ENCODE assay signal across 16 cellular contexts in genomic region chr2:188949046-188949818, GRCh38. TPM values are rescaled to one million over a fixed set of nuclear protein-coding genes. Genes with fewer than 3 reads are reported as not detected.
"Had no signal": no experiment of that assay in that cellular context is flagged by ENCODE, and none has a peak within 500 bp of the region (broad histone marks: within the 10 kb centered on the region; RNA-seq: fewer than 3 reads in every experiment).

No MANE protein-coding gene starts in this region.

- H3K27me3 ChIP-seq: dorsolateral prefrontal cortex, heart left ventricle, right atrium auricular region, suprapubic skin, tibial artery, upper lobe of right lung had no signal

- H3K4me3 Mint-ChIP-seq: naive thymus-derived CD8-positive, alpha-beta T cell had no signal

- H3K4me1 Mint-ChIP-seq: naive thymus-derived CD8-positive, alpha-beta T cell had no signal

- ATAC-seq: heart left ventricle; left lobe of liver; mucosa of descending colon; naive thymus-derived CD8-positive, alpha-beta T cell; stimulated activated naive CD8-positive, alpha-beta T cell treated with anti-CD3 and anti-CD28 coated beads, Interleukin-15, Interleukin-2, amounts not matched to agents 100 U/mL and 50 U/mL, for 24 hours; upper lobe of right lung had no signal

- H3K4me3 ChIP-seq: dorsolateral prefrontal cortex, heart left ventricle, mucosa of descending colon, right atrium auricular region, suprapubic skin, tibial artery, upper lobe of right lung had no signal

- H3K27ac ChIP-seq: dorsolateral prefrontal cortex, heart left ventricle, right atrium auricular region, suprapubic skin, tibial artery, upper lobe of right lung had no signal

- H3K36me3 ChIP-seq: heart left ventricle, right atrium auricular region, suprapubic skin, tibial artery, upper lobe of right lung had no signal

- H3K27ac Mint-ChIP-seq: naive thymus-derived CD8-positive, alpha-beta T cell had no signal

- H3K4me1 ChIP-seq: heart left ventricle, right atrium auricular region, suprapubic skin, tibial artery, upper lobe of right lung had no signal

- H3K9me3 ChIP-seq: mucosa of descending colon, right atrium auricular region, suprapubic skin, tibial artery, upper lobe of right lung had no signal

- DNase-seq: cortex of kidney; dorsolateral prefrontal cortex; effector CD8-positive, alpha-beta T cell; foreskin melanocyte; hippocampal formation; mucosa of descending colon; naive thymus-derived CD8-positive, alpha-beta T cell; small intestine; stimulated activated CD4-positive, alpha-beta T cell treated with anti-CD3 and anti-CD28 coated beads, Interleukin-2, amount 100 ng/mL, for 48 hours; stimulated activated naive CD8-positive, alpha-beta T cell treated with anti-CD3 and anti-CD28 coated beads, Interleukin-15, Interleukin-2, amounts not matched to agents 100 U/mL and 50 U/mL, for 24 hours; tibial artery; upper lobe of right lung had no signal

- H3K36me3 Mint-ChIP-seq: naive thymus-derived CD8-positive, alpha-beta T cell had no signal

RNA-seq across cellular contexts. Expression of gene COL3A1, which starts 24.9 kb away (rescaled TPM):
- total RNA-seq: naive thymus-derived CD8-positive, alpha-beta T cell had no signal
- polyA plus RNA-seq: naive thymus-derived CD8-positive, alpha-beta T cell had no signal
